21 cellular contexts compared by ENCODE assay signal in genomic region chr3:149388714-149389417, GRCh38. TPM values are rescaled to one million over a fixed set of nuclear protein-coding genes. Genes with fewer than 3 reads are reported as not detected.
DNase-seq lines count a peak whose midpoint lies in the region; ATAC-seq, FAIRE-seq and TF ChIP-seq lines count a peak whose summit lies in the region.
"Had no signal": no experiment of that assay in that cellular context is flagged by ENCODE, and none has a peak within 500 bp of the region (broad histone marks: within the 10 kb centered on the region; RNA-seq: fewer than 3 reads in every experiment).

No MANE protein-coding gene starts in this region.

- peak overlapping the region; percentile 88 for H3K27ac ChIP-seq in left ventricle myocardium inferior (replicated peaks)
- peak overlapping the region; percentile 99 for H3K27ac ChIP-seq in mammary epithelial cell (ENCODE audit: insufficient read depth, low read depth, low read length)
- H3K27ac ChIP-seq: SJCRH30, transverse colon had no signal

- DNase-seq in left ventricle myocardium inferior: no peak
- DNase-seq in left cardiac atrium: no peak
- DNase-seq in mammary epithelial cell: no peak
- DNase-seq in mesothelial cell of epicardium (ENCODE audit: low spot score in 2 of 2, unreplicated experiment in 2 of 2): no peak
- no peak for DNase-seq in D721Med (ENCODE audit: insufficient read length, low spot score)
- no peak for DNase-seq in posterior cingulate gyrus
- no peak for DNase-seq in A172 (ENCODE audit: low spot score)
- DNase-seq in stimulated activated CD4-positive, alpha-beta T cell treated with anti-CD3 and anti-CD28 coated beads, Interleukin-2, amount 100 ng/mL, for 48 hours: no peak
- DNase-seq: activated CD4-positive, alpha-beta T cell treated with anti-CD3 and anti-CD28 coated beads for 4 hours; activated CD8-positive, alpha-beta memory T cell treated with anti-CD3 and anti-CD28 coated beads, Interleukin-2, amount 50 U/mL, for 48 hours; activated naive CD4-positive, alpha-beta T cell treated with anti-CD3 and anti-CD28 coated beads for 36 hours; COR-L47; effector CD4-positive, alpha-beta T cell; GF-D8; NCI-H1048; nephron progenitor cell; SJCRH30; stimulated activated CD4-positive, alpha-beta T cell treated with anti-CD3 and anti-CD28 coated beads, Interleukin-4, amount 100 ng/mL, for 24 hours; transverse colon had no signal

- peaks cover 4% of the 10 kb centered on the region for H3K36me3 Mint-ChIP-seq in mesothelial cell of epicardium
- H3K36me3 Mint-ChIP-seq: brain had no signal

- H3K9ac ChIP-seq in mammary epithelial cell (ENCODE audit: insufficient read depth, low read length): no peak overlapping the region

- 91% methylated on average over 3 of the region's 3 CpGs for WGBS in mammary epithelial cell (ENCODE audit: low coverage, missing lambda C conversion rate)

- H3K4me1 ChIP-seq in left ventricle myocardium inferior (peaks cover 45% of the 10 kb centered on the region), mammary epithelial cell (ENCODE audit: insufficient read depth, low read length) (peaks cover 43% of the 10 kb centered on the region)

- no peaks in the 10 kb centered on the region for H3K36me3 ChIP-seq in left ventricle myocardium inferior
- H3K36me3 ChIP-seq in mammary epithelial cell (ENCODE audit: insufficient read depth, low read length): no peaks in the 10 kb centered on the region
- H3K36me3 ChIP-seq: SJCRH30, transverse colon had no signal

- H3K4me3 ChIP-seq in left ventricle myocardium inferior: no peak overlapping the region
- H3K4me3 ChIP-seq in mammary epithelial cell (replicated peaks in 1 of 3; ENCODE audit: insufficient read depth in 1 of 3, low read depth in 2 of 3, low read length in 3 of 3): no peak overlapping the region
- H3K4me3 ChIP-seq: SJCRH30, transverse colon had no signal

- H3K79me2 ChIP-seq in mammary epithelial cell (ENCODE audit: insufficient read depth, low read length): no peaks in the 10 kb centered on the region

- no peak for FAIRE-seq in D721Med (lab: Jason Lieb, UNC)

- no peak overlapping the region for H3K4me3 Mint-ChIP-seq in mesothelial cell of epicardium
- H3K4me3 Mint-ChIP-seq: activated naive CD4-positive, alpha-beta T cell treated with anti-CD3 and anti-CD28 coated beads for 36 hours; brain; nephron progenitor cell had no signal

- ATAC-seq in left cardiac atrium: no peak
- ATAC-seq: sciatic nerve had no signal

- dilution Hi-C loops in mammary epithelial cell (cut with HindIII; ENCODE audit: low sequenced_read_pairs): no loop called here

- no peaks in the 10 kb centered on the region for H3K27me3 Mint-ChIP-seq in mesothelial cell of epicardium (ENCODE audit: low read depth)

- in situ Hi-C loops in mammary epithelial cell (cut with MboI; ENCODE audit: low sequenced_read_pairs in 2 of 2): no loop called here

- H3K27ac Mint-ChIP-seq in mesothelial cell of epicardium: peak overlapping the region; percentile 98
- H3K27ac Mint-ChIP-seq: activated naive CD4-positive, alpha-beta T cell treated with anti-CD3 and anti-CD28 coated beads for 36 hours; brain; nephron progenitor cell had no signal

- H2AFZ ChIP-seq in mammary epithelial cell (ENCODE audit: low read depth, low read length): no peak overlapping the region

- peaks cover 41% of the 10 kb centered on the region for H3K4me1 Mint-ChIP-seq in mesothelial cell of epicardium

- peaks cover 17% of the 10 kb centered on the region for H3K9me3 Mint-ChIP-seq in mesothelial cell of epicardium
- H3K9me3 Mint-ChIP-seq: activated naive CD4-positive, alpha-beta T cell treated with anti-CD3 and anti-CD28 coated beads for 36 hours had no signal

- TF ChIP-seq CTCF in left ventricle myocardium inferior (IDR thresholded peaks at IDR 0.05; ENCODE audit: borderline replicate concordance) (no peak), mammary epithelial cell (conservative IDR thresholded peaks at IDR 0.05 in 1 of 2, IDR thresholded peaks at IDR 0.05 in 1 of 2; ENCODE audit: extremely low read depth in 1 of 2, insufficient read depth in 1 of 2, low read depth in 1 of 2, low read length in 2 of 2) (no peak), mesothelial cell of epicardium (IDR thresholded peaks at IDR 0.05; ENCODE audit: unreplicated experiment) (no peak), D721Med (IDR thresholded peaks at IDR 0.05; ENCODE audit: insufficient read depth, missing control alignments) (no peak)

- H3K4me2 ChIP-seq in mammary epithelial cell (ENCODE audit: insufficient read depth, low read depth, low read length): no peak overlapping the region

- BruUV-seq in mammary epithelial cell (replicated peaks; lab: Mats Ljungman, UMichigan): no TSS peak

- H4K20me1 ChIP-seq in mammary epithelial cell (ENCODE audit: insufficient read depth, low read length): no peaks in the 10 kb centered on the region

- CTCF ChIA-PET in mammary epithelial cell (lab: Charles Lee; ENCODE audit: low non-redundant PET): no interaction called here

- H3K27me3 ChIP-seq in left ventricle myocardium inferior (ENCODE audit: low read depth): no peaks in the 10 kb centered on the region
- H3K27me3 ChIP-seq in mammary epithelial cell (ENCODE audit: insufficient read depth, low read length): no peaks in the 10 kb centered on the region
- H3K27me3 ChIP-seq: SJCRH30, transverse colon had no signal

- intact Hi-C loops in left ventricle myocardium inferior (cut with micrococcal nuclease) (no loop called here), left cardiac atrium (cut with DNase I) (no loop called here), mammary epithelial cell (cut with micrococcal nuclease) (loop anchor here (5.0 kb wide), 1 partner anchor 92 kb away; no protein-coding TSS in a partner anchor), posterior cingulate gyrus (cut with DNase I) (loop anchor here (2.0 kb wide), 1 partner anchor 24 kb away; no protein-coding TSS in a partner anchor)

- H3K9me3 ChIP-seq in left ventricle myocardium inferior (replicated peaks) (peaks cover 10% of the 10 kb centered on the region), mammary epithelial cell (replicated peaks; ENCODE audit: insufficient read depth, low read length) (no peaks in the 10 kb centered on the region)
- H3K9me3 ChIP-seq: SJCRH30, transverse colon had no signal

RNA-seq across cellular contexts. Expression of gene TM4SF1, which starts 11.4 kb away (rescaled TPM):
- 103 TPM for total RNA-seq in left ventricle myocardium inferior
- 100 to 1,000 TPM; 125 to 194 TPM for total RNA-seq in left cardiac atrium
- total RNA-seq in mammary epithelial cell: 100 to 1,000 TPM; 121 to 246 TPM
- 285 TPM for polyA plus RNA-seq in mammary epithelial cell
- 178 TPM for polyA minus RNA-seq in mammary epithelial cell
- 39.2 to 52.2 TPM (median 43.5 TPM) in 3 replicates for total RNA-seq in mesothelial cell of epicardium
- total RNA-seq in A172 (2014; rRNA removed; shearing (Covaris generic)): 154 and 177 TPM in 2 replicates
- total RNA-seq: activated naive CD4-positive, alpha-beta T cell treated with anti-CD3 and anti-CD28 coated beads for 36 hours had no signal

RNA-seq across cellular contexts. Expression of gene TM4SF18, which starts 55.4 kb away (rescaled TPM):
- total RNA-seq in left ventricle myocardium inferior (11.2 TPM), left cardiac atrium (10 to 100 TPM; 12.5 to 13.2 TPM), mammary epithelial cell (not detected), mesothelial cell of epicardium (0.13 to 0.14 TPM in 2 of 3 replicates, not detected in the other)
- not detected for polyA plus RNA-seq in mammary epithelial cell
- not detected for polyA minus RNA-seq in mammary epithelial cell
- 0.45 and 2.1 TPM in 2 replicates for total RNA-seq in A172 (2014; rRNA removed; shearing (Covaris generic))
- total RNA-seq: activated naive CD4-positive, alpha-beta T cell treated with anti-CD3 and anti-CD28 coated beads for 36 hours; SJCRH30 had no signal

Comparison
In these comparisons a context has a peak if more than half of its experiments do, and no peak if none do; other contexts are left out.
1. intact Hi-C loops: an anchor here in mammary epithelial cell (5.0 kb wide) and posterior cingulate gyrus (2.0 kb wide); none called in left ventricle myocardium inferior and left cardiac atrium.